Comparison of ENCODE assay signal across 17 cellular contexts in the genomic region with DNA sequence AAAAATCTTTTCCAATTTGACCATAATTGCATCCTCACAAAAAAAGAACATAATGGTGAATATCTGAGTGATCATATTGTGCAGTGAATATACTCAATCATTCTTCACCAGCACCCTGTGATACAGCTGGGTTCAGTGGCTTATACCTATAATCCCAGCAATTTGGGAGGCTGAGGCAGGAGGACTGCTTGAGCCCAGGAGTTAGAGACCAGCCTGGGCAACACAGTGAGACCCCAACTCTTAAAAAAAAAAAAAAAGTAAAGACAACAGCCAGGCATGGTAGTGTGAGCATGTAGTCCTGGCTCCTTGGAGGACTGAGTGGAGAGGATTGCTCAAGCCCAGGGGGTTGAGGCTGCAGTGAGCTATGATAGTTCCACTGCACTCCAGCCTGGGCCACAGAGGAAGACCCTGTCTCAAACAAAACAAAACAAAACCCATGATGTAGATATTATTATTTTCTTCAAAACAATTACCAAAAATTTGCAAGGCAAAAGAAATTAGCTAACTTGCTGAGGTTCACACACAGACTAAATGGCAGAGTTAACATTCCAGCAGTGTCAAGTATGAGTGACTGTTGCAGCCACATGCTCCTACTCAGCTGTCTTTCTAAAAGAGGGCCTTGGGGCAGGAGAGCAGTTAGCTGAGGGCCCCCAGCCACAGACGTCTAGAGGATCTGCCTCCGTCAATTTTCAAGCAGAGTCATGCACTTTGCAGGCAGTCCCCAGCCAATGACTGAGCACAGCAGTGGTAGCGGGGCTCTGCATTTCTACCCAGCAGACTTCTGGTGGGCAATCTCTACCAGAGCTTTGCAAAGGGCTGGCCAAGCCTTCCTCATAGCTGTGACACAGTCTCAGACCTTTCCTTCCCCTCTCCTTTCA. TPM values are rescaled to one million over a fixed set of nuclear protein-coding genes. Genes with fewer than 3 reads are reported as not detected.
A peak's percentile ranks its signal among the peaks of the same experiment; 100 is the strongest.
DNase-seq lines count a peak whose midpoint lies in the region; ATAC-seq and TF ChIP-seq lines count a peak whose summit lies in the region.
"Had no signal": no experiment of that assay in that cellular context is flagged by ENCODE, and none has a peak within 500 bp of the region (broad histone marks: within the 10 kb centered on the region; RNA-seq: fewer than 3 reads in every experiment).

No MANE protein-coding gene starts in this region.

- peaks cover 10% of the 10 kb centered on the region for H3K36me3 Mint-ChIP-seq in endodermal cell (ENCODE audit: low read depth)
- peaks cover 7% of the 10 kb centered on the region for H3K36me3 Mint-ChIP-seq in mesothelial cell of epicardium
- H3K36me3 Mint-ChIP-seq in stimulated activated naive B cell treated with anti-CD40 and anti-IgM and Interleukin-4, amounts not matched to agents 10 μg/mL and 1 μg/mL and 100 μg/mL, for 72 hours: no peaks in the 10 kb centered on the region
- H3K36me3 Mint-ChIP-seq: activated CD4-positive, alpha-beta memory T cell treated with anti-CD3 and anti-CD28 coated beads for 36 hours had no signal

- H3K36me3 ChIP-seq in BLaER1 (peaks cover 11% of the 10 kb centered on the region; the same call in 1 of the 2 replicates), endodermal cell (ENCODE audit: control insufficient read depth, insufficient read depth, low read length) (no peaks in the 10 kb centered on the region), osteoblast (ENCODE audit: insufficient read depth, low read length) (no peaks in the 10 kb centered on the region)

- H3K27me3 Mint-ChIP-seq in endodermal cell (ENCODE audit: insufficient read depth) (no peaks in the 10 kb centered on the region), mesothelial cell of epicardium (ENCODE audit: low read depth) (no peaks in the 10 kb centered on the region)
- H3K27me3 Mint-ChIP-seq in stimulated activated naive B cell treated with anti-CD40 and anti-IgM and Interleukin-4, amounts not matched to agents 10 μg/mL and 1 μg/mL and 100 μg/mL, for 72 hours: no peaks in the 10 kb centered on the region
- H3K27me3 Mint-ChIP-seq: activated CD4-positive, alpha-beta memory T cell treated with anti-CD3 and anti-CD28 coated beads for 36 hours; activated naive CD8-positive, alpha-beta T cell; brain had no signal

- H4K20me1 ChIP-seq in BLaER1: peaks cover 88% of the 10 kb centered on the region
- H4K20me1 ChIP-seq in osteoblast (ENCODE audit: insufficient read depth, low read length): no peaks in the 10 kb centered on the region

- in situ Hi-C loops in KBM-7 (cut with MboI; ENCODE audit: low pct_unique_long_range_greater_than_20kb, low sequenced_read_pairs): no loop called here

- ATAC-seq in stimulated activated naive B cell treated with anti-CD40 and anti-IgM and Interleukin-4, amounts not matched to agents 10 μg/mL and 1 μg/mL and 100 μg/mL, for 72 hours (replicated peaks): no peak
- ATAC-seq in HG03039 (IDR thresholded peaks at IDR 0.05; ENCODE audit: unreplicated experiment): no peak
- ATAC-seq: activated T-cell treated with anti-CD3 and anti-CD28 coated beads, Interleukin-2, amount 50 U/mL, for 72 hours; PC-3; sciatic nerve had no signal

- peaks cover 27% of the 10 kb centered on the region for H3K4me1 Mint-ChIP-seq in endodermal cell
- H3K4me1 Mint-ChIP-seq in mesothelial cell of epicardium: peaks cover 52% of the 10 kb centered on the region
- peaks cover 0 to 2% of the 10 kb centered on the region in 2 donors for H3K4me1 Mint-ChIP-seq in stimulated activated naive B cell treated with anti-CD40 and anti-IgM and Interleukin-4, amounts not matched to agents 10 μg/mL and 1 μg/mL and 100 μg/mL, for 72 hours

- H3K9me3 Mint-ChIP-seq in endodermal cell (peaks cover 8% of the 10 kb centered on the region), mesothelial cell of epicardium (no peaks in the 10 kb centered on the region)
- H3K9me3 Mint-ChIP-seq in stimulated activated naive B cell treated with anti-CD40 and anti-IgM and Interleukin-4, amounts not matched to agents 10 μg/mL and 1 μg/mL and 100 μg/mL, for 72 hours: peaks cover 0 to 4% of the 10 kb centered on the region in 2 donors
- H3K9me3 Mint-ChIP-seq: activated CD4-positive, alpha-beta memory T cell treated with anti-CD3 and anti-CD28 coated beads for 36 hours had no signal

- H3K9ac ChIP-seq in BLaER1 (no peak overlapping the region), endodermal cell (ENCODE audit: extremely low read depth, low read length, poor library complexity, severe bottlenecking) (no peak overlapping the region)
- H3K9ac ChIP-seq: KMS-11 had no signal

- H3K9me3 ChIP-seq in BLaER1 (peaks cover 6% of the 10 kb centered on the region; the same call in 1 of the 2 replicates), endodermal cell (ENCODE audit: control insufficient read depth, low read length) (no peaks in the 10 kb centered on the region), osteoblast (ENCODE audit: low read depth, low read length) (no peaks in the 10 kb centered on the region)

- H3K4me3 Mint-ChIP-seq in endodermal cell (no peak overlapping the region), mesothelial cell of epicardium (no peak overlapping the region)
- no peak overlapping the region for H3K4me3 Mint-ChIP-seq in stimulated activated naive B cell treated with anti-CD40 and anti-IgM and Interleukin-4, amounts not matched to agents 10 μg/mL and 1 μg/mL and 100 μg/mL, for 72 hours
- H3K4me3 Mint-ChIP-seq: activated CD4-positive, alpha-beta memory T cell treated with anti-CD3 and anti-CD28 coated beads for 36 hours; activated naive CD8-positive, alpha-beta T cell; activated T-cell treated with anti-CD3 and anti-CD28 coated beads, Interleukin-2, amount 50 U/mL, for 72 hours; brain had no signal

- DNase-seq in KBM-7 (peak; percentile 17), endodermal cell (peak; percentile 64), mesothelial cell of epicardium (ENCODE audit: low spot score in 2 of 2, unreplicated experiment in 2 of 2) (no peak), osteoblast (ENCODE audit: insufficient read length, low spot score, missing footprints) (no peak)
- DNase-seq in stimulated activated naive B cell treated with anti-CD40 and anti-IgM and Interleukin-4, amounts not matched to agents 10 μg/mL and 1 μg/mL and 100 μg/mL, for 72 hours: no peak
- DNase-seq in activated CD8-positive, alpha-beta memory T cell treated with anti-CD3 and anti-CD28 coated beads, Interleukin-2, amount 50 U/mL, for 4 hours: no peak
- DNase-seq: activated CD4-positive, alpha-beta memory T cell treated with anti-CD3 and anti-CD28 coated beads for 36 hours; activated T-cell treated with anti-CD3 and anti-CD28 coated beads, Interleukin-2, amount 50 U/mL, for 72 hours; NCI-H1092 treated with DMSO at 0.1 percent for 48 hours; PC-3; stimulated activated CD4-positive, alpha-beta T cell treated with anti-CD3 and anti-CD28 coated beads, Interleukin-1b, Interleukin-23, amount 100 ng/mL, for 48 hours had no signal

- H3K27ac ChIP-seq in BLaER1 (no peak overlapping the region), endodermal cell (ENCODE audit: low read depth, low read length) (no peak overlapping the region), osteoblast (ENCODE audit: low read depth, low read length) (no peak overlapping the region)
- H3K27ac ChIP-seq: KMS-11 had no signal

- no peak overlapping the region for H3K4me3 ChIP-seq in BLaER1
- H3K4me3 ChIP-seq in endodermal cell (ENCODE audit: low read length): no peak overlapping the region
- H3K4me3 ChIP-seq in osteoblast (ENCODE audit: insufficient read depth, low read length): no peak overlapping the region

- H3K4me1 ChIP-seq in BLaER1: peaks cover 29% of the 10 kb centered on the region
- no peaks in the 10 kb centered on the region for H3K4me1 ChIP-seq in endodermal cell (ENCODE audit: control insufficient read depth, insufficient read depth, low read length)
- H3K4me1 ChIP-seq in osteoblast (ENCODE audit: insufficient read depth, low read length): peaks cover 22% of the 10 kb centered on the region

- no peak overlapping the region for H2AFZ ChIP-seq in osteoblast (ENCODE audit: low read length)

- TF ChIP-seq CTCF in endodermal cell (conservative IDR thresholded peaks at IDR 0.05) (no peak), mesothelial cell of epicardium (IDR thresholded peaks at IDR 0.05; ENCODE audit: unreplicated experiment) (no peak), osteoblast (IDR thresholded peaks at IDR 0.05; ENCODE audit: extremely low read depth, low read depth, low read length) (no peak)

- 72 to 80% methylated on average over 3 of the region's 3 CpGs for WGBS in endodermal cell (ENCODE audit: insufficient coverage in 1 of 2, insufficient read length in 1 of 2), 2 experiments

- H3K4me2 ChIP-seq in BLaER1 (peak overlapping the region; percentile 3; the same call in 1 of the 2 replicates), osteoblast (ENCODE audit: insufficient read depth, low read length) (no peak overlapping the region)
- H3K4me2 ChIP-seq: KMS-11 had no signal

- H3K79me2 ChIP-seq in osteoblast (ENCODE audit: insufficient read depth, low read length): no peaks in the 10 kb centered on the region

- H3K27me3 ChIP-seq in BLaER1: no peaks in the 10 kb centered on the region
- no peaks in the 10 kb centered on the region for H3K27me3 ChIP-seq in endodermal cell (ENCODE audit: control insufficient read depth, insufficient read depth, low read length, poor library complexity, severe bottlenecking)
- no peaks in the 10 kb centered on the region for H3K27me3 ChIP-seq in osteoblast (ENCODE audit: insufficient read depth, low read length)

- H3K27ac Mint-ChIP-seq in endodermal cell: peak overlapping the region; percentile 46
- H3K27ac Mint-ChIP-seq in mesothelial cell of epicardium: peak overlapping the region; percentile 63
- H3K27ac Mint-ChIP-seq in stimulated activated naive B cell treated with anti-CD40 and anti-IgM and Interleukin-4, amounts not matched to agents 10 μg/mL and 1 μg/mL and 100 μg/mL, for 72 hours: no peak overlapping the region
- H3K27ac Mint-ChIP-seq: activated CD4-positive, alpha-beta memory T cell treated with anti-CD3 and anti-CD28 coated beads for 36 hours; activated naive CD8-positive, alpha-beta T cell; activated T-cell treated with anti-CD3 and anti-CD28 coated beads, Interleukin-2, amount 50 U/mL, for 72 hours had no signal

RNA-seq across cellular contexts. Expression of gene ADGRA3, which starts 33.4 kb away (rescaled TPM):
- total RNA-seq in endodermal cell: 10 to 100 TPM; 51.8 to 54.9 TPM
- 69.8 TPM for polyA plus RNA-seq in endodermal cell (2013, experiment 1 of 2)
- 66.8 TPM for polyA plus RNA-seq in endodermal cell (2013, experiment 2 of 2)
- total RNA-seq in mesothelial cell of epicardium: 104 to 109 TPM (median 105 TPM) in 3 replicates
- 25.3 and 26.2 TPM in 2 replicates for total RNA-seq in osteoblast

Comparison
In these comparisons a context has a peak if more than half of its experiments do, and no peak if none do; other contexts are left out.
1. DNase-seq: peak in KBM-7 (single experiment) and endodermal cell (single experiment); none in mesothelial cell of epicardium (0 of 2), stimulated activated naive B cell treated with anti-CD40 and anti-IgM and Interleukin-4, amounts not matched to agents 10 μg/mL and 1 μg/mL and 100 μg/mL, for 72 hours (single experiment), activated CD8-positive, alpha-beta memory T cell treated with anti-CD3 and anti-CD28 coated beads, Interleukin-2, amount 50 U/mL, for 4 hours (single experiment) and osteoblast (single experiment).